ENCODE assay signal across 8 cellular contexts in the genomic region with DNA sequence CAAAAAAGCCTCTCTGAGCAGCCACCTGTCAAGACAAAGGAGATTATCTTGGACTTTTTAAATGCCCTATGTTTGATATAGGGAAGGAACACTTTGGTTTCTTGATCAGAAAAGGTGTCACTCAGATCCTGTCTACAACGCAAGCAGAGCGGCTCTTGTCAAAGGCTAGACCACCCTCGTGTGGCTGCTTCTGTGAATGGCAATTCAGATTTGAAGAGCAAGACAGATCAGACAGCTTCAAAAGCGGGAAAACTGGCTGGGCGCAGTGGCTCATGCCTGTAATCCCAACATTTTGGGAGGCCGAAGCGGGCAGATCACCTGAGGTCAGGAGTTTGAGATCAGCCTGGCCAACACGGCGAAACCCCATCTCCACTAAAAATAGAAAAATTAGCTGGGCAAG. TPM values are rescaled to one million over a fixed set of nuclear protein-coding genes. Genes with fewer than 3 reads are reported as not detected.
DNase-seq lines count a peak whose midpoint lies in the region; ATAC-seq and TF ChIP-seq lines count a peak whose summit lies in the region.

No MANE protein-coding gene starts in this region.

- intact Hi-C loops in upper lobe of right lung (cut with DNase I), result loop anchor here (5.0 kb wide), 1 partner anchor 643 kb away; no protein-coding TSS in a partner anchor

- H3K9me3 ChIP-seq in upper lobe of right lung, result no peaks in the 10 kb centered on the region

- TF ChIP-seq CTCF in HL-60 (IDR thresholded peaks at IDR 0.05; ENCODE audit: insufficient read depth, low read length) (peak; percentile 49), upper lobe of right lung (IDR thresholded peaks at IDR 0.05) (peak; percentile 69)

- H3K27ac ChIP-seq in HL-60 (replicated peaks), result no peak overlapping the region
- no peak overlapping the region for H3K27ac ChIP-seq in caudate nucleus (ENCODE audit: low read depth, low read length)
- H3K27ac ChIP-seq in upper lobe of right lung, result no peak overlapping the region

- no peaks in the 10 kb centered on the region for H3K36me3 ChIP-seq in upper lobe of right lung

- no peaks in the 10 kb centered on the region for H3K4me1 ChIP-seq in upper lobe of right lung

- peak; percentile 84 for ATAC-seq in upper lobe of right lung
- ATAC-seq in HG02759 (IDR thresholded peaks at IDR 0.05; ENCODE audit: unreplicated experiment), result no peak

- H3K4me3 ChIP-seq in HL-60 (replicated peaks; ENCODE audit: insufficient read depth, low read length) (no peak overlapping the region), upper lobe of right lung (no peak overlapping the region)

- DNase-seq in SIG-M5 treated with dmso at 0.1 percent for 504 hours (lab: John Stamatoyannopoulos, UW; ENCODE audit: unreplicated experiment), result peak; percentile 59
- no peak for DNase-seq in SIG-M5 (lab: John Stamatoyannopoulos, UW)
- peak in 1 of 2 experiments; percentile 76 for DNase-seq in HL-60 (ENCODE audit: low read depth in 1 of 2, low spot score in 1 of 2)
- peak; percentile 78 for DNase-seq in OCI-M1 (lab: John Stamatoyannopoulos, UW)
- DNase-seq in caudate nucleus (lab: John Stamatoyannopoulos, UW), result peak in 49 of 61 donors; percentile 1 to 86 (median 26)
- peak; percentile 82 for DNase-seq in left kidney (ENCODE audit: low read depth, low spot score)
- no peak for DNase-seq in upper lobe of right lung

- no peaks in the 10 kb centered on the region for H3K27me3 ChIP-seq in HL-60 (ENCODE audit: insufficient read depth, poor library complexity, severe bottlenecking)
- H3K27me3 ChIP-seq in upper lobe of right lung, result no peaks in the 10 kb centered on the region

RNA-seq across cellular contexts. Expression of a gene that starts 10.1 kb away (rescaled TPM):
- total RNA-seq in upper lobe of right lung, result 16.2 TPM

RNA-seq across cellular contexts. Expression of a gene that starts 21.5 kb away (rescaled TPM):
- 12.5 TPM for total RNA-seq in upper lobe of right lung

Comparison
In these comparisons a context has a peak if more than half of its experiments do, and no peak if none do; other contexts are left out.
1. DNase-seq: peak in SIG-M5 treated with dmso at 0.1 percent for 504 hours (single experiment), OCI-M1 (single experiment), caudate nucleus (49 of 61) and left kidney (single experiment); none in SIG-M5 (single experiment) and upper lobe of right lung (single experiment).